In genomic region chr1:200380589-200381021, GRCh38 we compare ENCODE assay signal across 1 cellular context.
TF ChIP-seq lines count a peak whose summit lies in the region.

No MANE protein-coding gene starts in this region.

TF ChIP-seq in HepG2, 621 proteins besides CTCF, POLR2A, EP300 and RAD21 (continued from another document and continues in another):
- 0 out of 2 replicates have a peak, but pooled peaks have one; percentile 22 for TF ChIP-seq HOMEZ (CRISPR knock-in tag; IDR thresholded peaks at IDR 0.05; ENCODE audit: low read depth)
- no peak for TF ChIP-seq ZNF790 (CRISPR knock-in tag; IDR thresholded peaks at IDR 0.05; ENCODE audit: borderline replicate concordance)
- TF ChIP-seq IRF1 (CRISPR knock-in tag; IDR thresholded peaks at IDR 0.05; ENCODE audit: low read depth): no peak
- TF ChIP-seq CCAR2 (optimal IDR thresholded peaks at IDR 0.05; ENCODE audit: low read depth, low read length): no peak
- no peak for TF ChIP-seq ARNT (IDR thresholded peaks at IDR 0.05)
- TF ChIP-seq MLX (CRISPR knock-in tag; IDR thresholded peaks at IDR 0.05): no peak
- no peak for TF ChIP-seq RFXAP (CRISPR knock-in tag; IDR thresholded peaks at IDR 0.05; ENCODE audit: borderline replicate concordance)
- peak; percentile 44; the same call in 1 of the 2 replicates for TF ChIP-seq ZNF629 (CRISPR knock-in tag; conservative IDR thresholded peaks at IDR 0.05)
- no peak for TF ChIP-seq ZNF225 (CRISPR knock-in tag; IDR thresholded peaks at IDR 0.05)
- TF ChIP-seq NPAS2 (CRISPR knock-in tag; IDR thresholded peaks at IDR 0.05; ENCODE audit: borderline replicate concordance): no peak
- peak; percentile 72 for TF ChIP-seq ARID5B (CRISPR knock-in tag; IDR thresholded peaks at IDR 0.05)
- no peak for TF ChIP-seq HMGA1 (CRISPR knock-in tag; conservative IDR thresholded peaks at IDR 0.05)
- TF ChIP-seq EHMT2 (IDR thresholded peaks at IDR 0.05; ENCODE audit: borderline replicate concordance, low read depth, low read length): peak; percentile 76; the same call in 1 of the 2 replicates
- TF ChIP-seq NONO (IDR thresholded peaks at IDR 0.05): no peak
- no peak for TF ChIP-seq NONO (CRISPR knock-in tag; conservative IDR thresholded peaks at IDR 0.05)
- no peak for TF ChIP-seq KLF12 (CRISPR knock-in tag; IDR thresholded peaks at IDR 0.05; ENCODE audit: borderline replicate concordance)
- no peak for TF ChIP-seq ZNF30 (CRISPR knock-in tag; IDR thresholded peaks at IDR 0.05)
- TF ChIP-seq ZNF362 (CRISPR knock-in tag; IDR thresholded peaks at IDR 0.05; ENCODE audit: borderline replicate concordance): no peak
- TF ChIP-seq ZNF512 (CRISPR knock-in tag; IDR thresholded peaks at IDR 0.05): no peak
- no peak for TF ChIP-seq SP4 (CRISPR knock-in tag; IDR thresholded peaks at IDR 0.05)
- TF ChIP-seq SALL2 (CRISPR knock-in tag; IDR thresholded peaks at IDR 0.05): no peak
- no peak for TF ChIP-seq JUND (CRISPR knock-in tag; IDR thresholded peaks at IDR 0.05)
- no peak for TF ChIP-seq ZNF501 (CRISPR knock-in tag; IDR thresholded peaks at IDR 0.05)
- peak; percentile 61; the same call in 1 of the 2 replicates for TF ChIP-seq TFAP4 (IDR thresholded peaks at IDR 0.05; ENCODE audit: borderline replicate concordance, low read depth)
- TF ChIP-seq ZNF430 (CRISPR knock-in tag; IDR thresholded peaks at IDR 0.05): no peak
- no peak for TF ChIP-seq KLF13 (CRISPR knock-in tag; IDR thresholded peaks at IDR 0.05)
- no peak for TF ChIP-seq POLR2AphosphoS2 (IDR thresholded peaks at IDR 0.05; ENCODE audit: low read depth, low read length)
- TF ChIP-seq SOX5 (CRISPR knock-in tag; IDR thresholded peaks at IDR 0.05; ENCODE audit: borderline replicate concordance): peak; percentile 74; the same call in 1 of the 2 replicates
- TF ChIP-seq TFDP2 (CRISPR knock-in tag; IDR thresholded peaks at IDR 0.05): no peak
- TF ChIP-seq GMEB1 (CRISPR knock-in tag; IDR thresholded peaks at IDR 0.05; ENCODE audit: borderline replicate concordance): no peak
- no peak for TF ChIP-seq ZNF235 (CRISPR knock-in tag; IDR thresholded peaks at IDR 0.05; ENCODE audit: borderline replicate concordance)
- no peak for TF ChIP-seq GLI4 (CRISPR knock-in tag; IDR thresholded peaks at IDR 0.05; ENCODE audit: borderline replicate concordance)
- no peak for TF ChIP-seq GATA4 (IDR thresholded peaks at IDR 0.05; ENCODE audit: borderline replicate concordance, low read depth)
- TF ChIP-seq MNT (IDR thresholded peaks at IDR 0.05): no peak
- no peak for TF ChIP-seq KMT2B (CRISPR knock-in tag; IDR thresholded peaks at IDR 0.05)
- TF ChIP-seq CREBL2 (CRISPR knock-in tag; IDR thresholded peaks at IDR 0.05; ENCODE audit: borderline replicate concordance): no peak
- TF ChIP-seq ZNF333 (CRISPR knock-in tag; IDR thresholded peaks at IDR 0.05; ENCODE audit: borderline replicate concordance): no peak
- no peak for TF ChIP-seq HMGXB4 (CRISPR knock-in tag; IDR thresholded peaks at IDR 0.05; ENCODE audit: borderline replicate concordance in 1 of 2, low read depth in 1 of 2)
- no peak for TF ChIP-seq ZNF670 (CRISPR knock-in tag; IDR thresholded peaks at IDR 0.05; ENCODE audit: borderline replicate concordance)
- TF ChIP-seq ZNF597 (CRISPR knock-in tag; IDR thresholded peaks at IDR 0.05): no peak
